ENCODE assay signal across 9 cellular contexts in the genomic region with DNA sequence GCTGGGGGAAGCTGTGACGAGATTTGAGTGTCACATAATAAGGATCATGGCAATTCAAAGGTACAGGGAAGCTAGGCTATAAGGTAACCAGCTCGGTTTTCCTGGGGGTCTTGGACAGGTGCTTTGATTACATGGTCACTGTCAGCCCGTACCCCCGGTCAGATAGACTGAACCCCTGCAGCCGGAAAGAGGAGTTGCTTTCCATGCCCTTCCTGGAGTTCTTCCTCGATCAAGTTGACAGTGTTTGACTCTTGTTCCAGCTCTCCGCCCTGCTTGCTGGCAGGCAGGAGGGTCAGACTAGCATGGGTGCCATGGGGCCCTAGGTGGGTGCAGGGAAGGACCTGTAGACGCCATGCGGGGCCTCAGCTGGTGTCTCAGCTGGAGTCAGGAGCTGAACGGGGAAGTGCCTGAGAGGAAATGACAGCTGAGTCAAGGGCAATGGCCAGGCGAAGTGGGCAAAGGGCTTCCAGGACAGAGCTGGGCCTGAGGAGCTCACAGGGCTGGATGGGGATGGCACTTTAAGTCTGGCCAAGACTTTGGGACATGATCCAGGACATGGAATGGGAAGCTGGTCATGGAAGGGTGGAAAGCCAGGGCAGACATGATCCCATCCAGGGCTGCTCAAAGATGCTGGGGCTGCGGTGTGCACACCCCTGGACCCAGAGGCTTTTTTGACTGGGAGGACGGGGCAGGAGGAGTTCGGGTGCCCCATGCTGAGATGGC. TPM values are rescaled to one million over a fixed set of nuclear protein-coding genes. Genes with fewer than 3 reads are reported as not detected.
DNase-seq lines count a peak whose midpoint lies in the region; ATAC-seq and TF ChIP-seq lines count a peak whose summit lies in the region.
"Had no signal": no experiment of that assay in that cellular context is flagged by ENCODE, and none has a peak within 500 bp of the region (broad histone marks: within the 10 kb centered on the region; RNA-seq: fewer than 3 reads in every experiment).

No MANE protein-coding gene starts in this region.

- H3K4me1 ChIP-seq in right lobe of liver (peaks cover 0 to 31% (median 2%) of the 10 kb centered on the region in 4 donors), thymus (ENCODE audit: control insufficient read depth, insufficient read depth, low read length) (peaks cover 9% of the 10 kb centered on the region)

- CTCF ChIA-PET in activated CD8-positive, alpha-beta memory T cell treated with anti-CD3 and anti-CD28 coated beads, Interleukin-2, amount 10 ng/mL, durations not matched to agents 7 days and 5 days (lab: Charles Lee), result interaction anchor here (1.0 to 1.7 kb wide), 2 partner anchors 7 to 10 kb away, joined by 4 to 6 read pairs; no protein-coding TSS in a partner anchor

- H3K27ac Mint-ChIP-seq in activated CD8-positive, alpha-beta memory T cell treated with anti-CD3 and anti-CD28 coated beads, Interleukin-2, amount 10 ng/mL, durations not matched to agents 7 days and 5 days, result peak overlapping the region; percentile 95
- peak overlapping the region; percentile 88 for H3K27ac Mint-ChIP-seq in activated T-helper 17 cell treated with anti-CD3 and anti-CD28 coated beads, Interleukin-2, amount 50 U/mL, for 72 hours

- H3K4me3 Mint-ChIP-seq in activated CD8-positive, alpha-beta memory T cell treated with anti-CD3 and anti-CD28 coated beads, Interleukin-2, amount 10 ng/mL, durations not matched to agents 7 days and 5 days, result peak overlapping the region; percentile 89
- peak overlapping the region; percentile 90 for H3K4me3 Mint-ChIP-seq in activated T-helper 17 cell treated with anti-CD3 and anti-CD28 coated beads, Interleukin-2, amount 50 U/mL, for 72 hours

- intact Hi-C loops in right lobe of liver (cut with DNase I), result no loop called here

- peaks cover 20% of the 10 kb centered on the region for H3K4me1 Mint-ChIP-seq in activated CD8-positive, alpha-beta memory T cell treated with anti-CD3 and anti-CD28 coated beads, Interleukin-2, amount 10 ng/mL, durations not matched to agents 7 days and 5 days
- peaks cover 9% of the 10 kb centered on the region for H3K4me1 Mint-ChIP-seq in activated T-helper 17 cell treated with anti-CD3 and anti-CD28 coated beads, Interleukin-2, amount 50 U/mL, for 72 hours

- no peak for TF ChIP-seq POLR2A in right lobe of liver (IDR thresholded peaks at IDR 0.05)

- H3K27ac ChIP-seq in right lobe of liver, result peak overlapping the region; percentile 98 to 99 (median 98)
- H3K27ac ChIP-seq in thymus (ENCODE audit: low read depth), result peak overlapping the region; percentile 65

- H3K9me3 ChIP-seq in right lobe of liver, result no peaks in the 10 kb centered on the region
- H3K9me3 ChIP-seq in thymus (ENCODE audit: control insufficient read depth), result no peaks in the 10 kb centered on the region

- H3K27me3 Mint-ChIP-seq in activated CD8-positive, alpha-beta memory T cell treated with anti-CD3 and anti-CD28 coated beads, Interleukin-2, amount 10 ng/mL, durations not matched to agents 7 days and 5 days, result no peaks in the 10 kb centered on the region
- no peaks in the 10 kb centered on the region for H3K27me3 Mint-ChIP-seq in activated T-helper 17 cell treated with anti-CD3 and anti-CD28 coated beads, Interleukin-2, amount 50 U/mL, for 72 hours

- H3K9me3 Mint-ChIP-seq in activated CD8-positive, alpha-beta memory T cell treated with anti-CD3 and anti-CD28 coated beads, Interleukin-2, amount 10 ng/mL, durations not matched to agents 7 days and 5 days (ENCODE audit: low read depth), result no peaks in the 10 kb centered on the region
- no peaks in the 10 kb centered on the region for H3K9me3 Mint-ChIP-seq in activated T-helper 17 cell treated with anti-CD3 and anti-CD28 coated beads, Interleukin-2, amount 50 U/mL, for 72 hours

- ATAC-seq in activated CD8-positive, alpha-beta memory T cell treated with anti-CD3 and anti-CD28 coated beads, Interleukin-2, amount 10 ng/mL, durations not matched to agents 7 days and 5 days, result no peak
- no peak for ATAC-seq in activated T-helper 17 cell treated with anti-CD3 and anti-CD28 coated beads, Interleukin-2, amount 50 U/mL, for 72 hours (replicated peaks)
- peak in 1 of 4 donors; percentile 1 for ATAC-seq in right lobe of liver
- no peak for ATAC-seq in HG03095 (IDR thresholded peaks at IDR 0.05; ENCODE audit: unreplicated experiment)

- 60% methylated on average over 2 of the region's 14 CpGs for WGBS in right lobe of liver (ENCODE audit: insufficient coverage, low coverage, low lambda C conversion rate, missing lambda C conversion rate)
- WGBS in thymus, result 74% methylated on average over 14 of the region's 14 CpGs

- H3K36me3 Mint-ChIP-seq in activated CD8-positive, alpha-beta memory T cell treated with anti-CD3 and anti-CD28 coated beads, Interleukin-2, amount 10 ng/mL, durations not matched to agents 7 days and 5 days, result peaks cover 10% of the 10 kb centered on the region
- H3K36me3 Mint-ChIP-seq in activated T-helper 17 cell treated with anti-CD3 and anti-CD28 coated beads, Interleukin-2, amount 50 U/mL, for 72 hours (ENCODE audit: low read depth), result peaks cover 22% of the 10 kb centered on the region

- no peaks in the 10 kb centered on the region for H3K36me3 ChIP-seq in right lobe of liver
- H3K36me3 ChIP-seq in thymus (ENCODE audit: control insufficient read depth, insufficient read depth), result no peaks in the 10 kb centered on the region

- H3K27me3 ChIP-seq in right lobe of liver (no peaks in the 10 kb centered on the region), thymus (ENCODE audit: control insufficient read depth, insufficient read depth) (no peaks in the 10 kb centered on the region)

- no peak for DNase-seq in activated CD8-positive, alpha-beta memory T cell treated with anti-CD3 and anti-CD28 coated beads, Interleukin-2, amount 10 ng/mL, durations not matched to agents 7 days and 5 days
- no peak for DNase-seq in activated CD8-positive, alpha-beta memory T cell treated with anti-CD3 and anti-CD28 coated beads, Interleukin-2, amount 50 U/mL, for 48 hours
- DNase-seq in right lobe of liver (no peak), NCI-H2029 treated with DMSO at 0.1 percent for 48 hours (lab: John Stamatoyannopoulos, UW) (no peak)
- no peak for DNase-seq in stimulated activated CD4-positive, alpha-beta T cell treated with anti-CD3 and anti-CD28 coated beads, Interleukin-12 subunit alpha, Interleukin-12 subunit beta, amount 100 ng/mL, for 4 hours
- DNase-seq: DMS153 had no signal

- peak overlapping the region in 1 of 3 donors; percentile 95 for H3K4me3 ChIP-seq in right lobe of liver
- H3K4me3 ChIP-seq in thymus (ENCODE audit: low read length), result no peak overlapping the region

- no peak for TF ChIP-seq CTCF in right lobe of liver (IDR thresholded peaks at IDR 0.05)

RNA-seq across cellular contexts. Expression of gene TMEM187, which starts 1.6 kb away (rescaled TPM):
- 10 to 100 TPM in 1 of 2 experiments, 1 to 10 TPM in 1; 8.6 to 10.7 TPM for total RNA-seq in activated CD8-positive, alpha-beta memory T cell treated with anti-CD3 and anti-CD28 coated beads, Interleukin-2, amount 10 ng/mL, durations not matched to agents 7 days and 5 days
- total RNA-seq in activated T-helper 17 cell treated with anti-CD3 and anti-CD28 coated beads, Interleukin-2, amount 50 U/mL, for 72 hours, result 1 to 10 TPM; 7.1 to 7.8 TPM
- 10 to 100 TPM in 1 of 6 experiments, 1 to 10 TPM in 5; 3.8 to 10.3 (median 5.9) TPM for total RNA-seq in right lobe of liver
- polyA plus RNA-seq in thymus, result 6.9 TPM

RNA-seq across cellular contexts. Expression of gene HCFC1, which starts 2.5 kb away (rescaled TPM):
- 100 to 1,000 TPM; 136 to 138 TPM for total RNA-seq in activated CD8-positive, alpha-beta memory T cell treated with anti-CD3 and anti-CD28 coated beads, Interleukin-2, amount 10 ng/mL, durations not matched to agents 7 days and 5 days
- 100 to 1,000 TPM in 1 of 2 donors, 10 to 100 TPM in 1; 85.5 to 134 TPM for total RNA-seq in activated T-helper 17 cell treated with anti-CD3 and anti-CD28 coated beads, Interleukin-2, amount 50 U/mL, for 72 hours
- total RNA-seq in right lobe of liver, result 10 to 100 TPM; 15.2 to 32.5 (median 19.7) TPM
- 21.9 TPM for polyA plus RNA-seq in thymus

RNA-seq across cellular contexts. Expression of gene RENBP, which starts 29.7 kb away (rescaled TPM):
- total RNA-seq in activated CD8-positive, alpha-beta memory T cell treated with anti-CD3 and anti-CD28 coated beads, Interleukin-2, amount 10 ng/mL, durations not matched to agents 7 days and 5 days, result 1 to 10 TPM; 6.8 to 7.5 TPM
- total RNA-seq in activated T-helper 17 cell treated with anti-CD3 and anti-CD28 coated beads, Interleukin-2, amount 50 U/mL, for 72 hours, result 1 to 10 TPM; 4.7 to 4.9 TPM
- total RNA-seq in right lobe of liver, result 1 to 10 TPM; 2.2 to 9.1 (median 5.2) TPM
- 18.3 TPM for polyA plus RNA-seq in thymus

RNA-seq across cellular contexts. Expression of gene NAA10, which starts 39.3 kb away (rescaled TPM):
- total RNA-seq in activated CD8-positive, alpha-beta memory T cell treated with anti-CD3 and anti-CD28 coated beads, Interleukin-2, amount 10 ng/mL, durations not matched to agents 7 days and 5 days, result 100 to 1,000 TPM in 1 of 2 experiments, 10 to 100 TPM in 1; 92.8 to 115 TPM
- total RNA-seq in activated T-helper 17 cell treated with anti-CD3 and anti-CD28 coated beads, Interleukin-2, amount 50 U/mL, for 72 hours, result 100 to 1,000 TPM in 1 of 2 donors, 10 to 100 TPM in 1; 74.7 to 146 TPM
- 10 to 100 TPM; 36.1 to 56.2 (median 39.7) TPM for total RNA-seq in right lobe of liver
- polyA plus RNA-seq in thymus, result 94.7 TPM

RNA-seq across cellular contexts. Expression of gene IRAK1, which starts 45.5 kb away (rescaled TPM):
- total RNA-seq in activated CD8-positive, alpha-beta memory T cell treated with anti-CD3 and anti-CD28 coated beads, Interleukin-2, amount 10 ng/mL, durations not matched to agents 7 days and 5 days, result 100 to 1,000 TPM; 127 to 148 TPM
- 100 to 1,000 TPM; 113 to 224 TPM for total RNA-seq in activated T-helper 17 cell treated with anti-CD3 and anti-CD28 coated beads, Interleukin-2, amount 50 U/mL, for 72 hours
- total RNA-seq in right lobe of liver, result 10 to 100 TPM; 27.4 to 77.7 (median 41.4) TPM
- polyA plus RNA-seq in thymus, result 44.0 TPM
